In genomic region chr15:48507416-48508065, GRCh38 we compare ENCODE assay signal across 8 cellular contexts.
A peak's percentile ranks its signal among the peaks of the same experiment; 100 is the strongest.
DNase-seq lines count a peak whose midpoint lies in the region; ATAC-seq, FAIRE-seq and TF ChIP-seq lines count a peak whose summit lies in the region.

No MANE protein-coding gene starts in this region.

- peak in 1 of 2 experiments; percentile 13; a peak in 1 of 4 replicates for TF ChIP-seq EP300 in HepG2 (IDR thresholded peaks at IDR 0.05; ENCODE audit: low read depth in 2 of 2, low read length in 2 of 2)
- no peak for TF ChIP-seq EP300 in HepG2 (CRISPR knock-in tag; IDR thresholded peaks at IDR 0.05; ENCODE audit: borderline replicate concordance)

- DNase-seq in NCI-H748 (lab: John Stamatoyannopoulos, UW; ENCODE audit: unreplicated experiment), result peak; percentile 36
- peak; percentile 81 to 85 for DNase-seq in cardiac fibroblast (ENCODE audit: low read depth in 2 of 2)
- peak; percentile 43 for DNase-seq in HepG2 (ENCODE audit: low spot score)
- DNase-seq in aorta, result no peak
- DNase-seq in ecto neural progenitor cell (ENCODE audit: low spot score), result no peak

- FAIRE-seq in HepG2 (lab: Jason Lieb, UNC), result peak; percentile 73

- no peak overlapping the region for H3K9ac ChIP-seq in HepG2 (ENCODE audit: insufficient read depth, low read depth, low read length)

- H3K27ac ChIP-seq in C4-2B, result no peak overlapping the region
- H3K27ac ChIP-seq in HepG2 (ENCODE audit: extremely low read length, insufficient read depth, low read length), result no peak overlapping the region
- H3K27ac ChIP-seq in aorta (ENCODE audit: low read depth in 1 of 2, low read length in 2 of 2), result no peak overlapping the region

- TF ChIP-seq RAD21 in HepG2 (CRISPR knock-in tag; IDR thresholded peaks at IDR 0.05), result no peak

- no peak for TF ChIP-seq POLR2A in HepG2 (IDR thresholded peaks at IDR 0.05; ENCODE audit: insufficient read depth in 1 of 2, low read depth in 2 of 2, low read length in 2 of 2)

- ATAC-seq in GM18498 (IDR thresholded peaks at IDR 0.05; ENCODE audit: unreplicated experiment), result peak; percentile 86
- peak; percentile 68 for ATAC-seq in HG02852 (IDR thresholded peaks at IDR 0.05; ENCODE audit: unreplicated experiment)
- peak; percentile 93 for ATAC-seq in HepG2
- peak; percentile 75 for ATAC-seq in aorta (ENCODE audit: low FRiP score)

- H3K27me3 ChIP-seq in HepG2 (ENCODE audit: control insufficient read depth in 1 of 2, insufficient read depth in 2 of 2, low read length in 2 of 2) (no peaks in the 10 kb centered on the region), aorta (ENCODE audit: control insufficient read depth in 1 of 2, insufficient read depth in 2 of 2, low read length in 1 of 2) (no peaks in the 10 kb centered on the region)

- peaks cover 11% of the 10 kb centered on the region for H3K4me1 ChIP-seq in HepG2 (ENCODE audit: insufficient read depth, low read length)
- peaks cover 3 to 4% of the 10 kb centered on the region in 2 donors for H3K4me1 ChIP-seq in aorta (ENCODE audit: control insufficient read depth in 1 of 2, insufficient read depth in 2 of 2, low read length in 2 of 2)

- H4K20me1 ChIP-seq in HepG2 (ENCODE audit: insufficient read depth, low read length), result no peaks in the 10 kb centered on the region

- intact Hi-C loops in HepG2 (cut with micrococcal nuclease; ENCODE audit: unreplicated experiment) (loop anchor here (5.0 kb wide), 1 partner anchor 140 kb away; no protein-coding TSS in a partner anchor), aorta (cut with DNase I) (loop anchor here (5.0 kb wide), 1 partner anchor 140 kb away; the partner anchor contains the start of gene FBN1 (in 2 of the 2))

- no peak overlapping the region for H2AFZ ChIP-seq in HepG2 (ENCODE audit: low read length)

- TF ChIP-seq CTCF in C4-2B (conservative IDR thresholded peaks at IDR 0.05), result peak; percentile 93
- TF ChIP-seq CTCF in cardiac fibroblast (IDR thresholded peaks at IDR 0.05; ENCODE audit: low read depth, low read length), result peak; percentile 75
- TF ChIP-seq CTCF in HepG2 (CRISPR knock-in tag; IDR thresholded peaks at IDR 0.05), result peak; percentile 58

- no peak overlapping the region for H3K4me2 ChIP-seq in HepG2 (ENCODE audit: low read depth, low read length)

- no peaks in the 10 kb centered on the region for H3K9me3 ChIP-seq in HepG2 (ENCODE audit: low read length)
- H3K9me3 ChIP-seq in aorta (ENCODE audit: control insufficient read depth, low read length), result no peaks in the 10 kb centered on the region

- 9% methylated on average over 2 of the region's 2 CpGs for WGBS in HepG2 (ENCODE audit: low lambda C conversion rate)
- WGBS in aorta, 2 donors, result 47 to 50% methylated on average over 2 of the region's 2 CpGs

- CTCF ChIA-PET in HepG2 (lab: Yijun Ruan, JAX; ENCODE audit: low intra/inter-chr PET ratio, low total read pairs), result no interaction called here

- H3K36me3 ChIP-seq in HepG2 (replicated peaks in 1 of 2; ENCODE audit: control insufficient read depth in 1 of 2, insufficient read depth in 2 of 2, low read length in 2 of 2) (no peaks in the 10 kb centered on the region), aorta (ENCODE audit: control insufficient read depth in 1 of 2, insufficient read depth in 2 of 2, low read length in 1 of 2) (peaks cover 6 to 7% of the 10 kb centered on the region in 2 donors)

- POLR2A ChIA-PET in HepG2 (lab: Yijun Ruan, JAX), result no interaction called here

- in situ Hi-C loops in HepG2 (cut with HindIII; ENCODE audit: extremely low pct_ligation_motif_present, low pct_unique_long_range_greater_than_20kb), result no loop called here

- H3K4me3 ChIP-seq in cardiac fibroblast (replicated peaks in 1 of 2; ENCODE audit: low read depth in 2 of 2, low read length in 2 of 2) (no peak overlapping the region), HepG2 (replicated peaks in 1 of 3; ENCODE audit: insufficient read depth in 1 of 3, low read depth in 2 of 3, low read length in 3 of 3) (no peak overlapping the region), aorta (ENCODE audit: low read length in 2 of 2) (no peak overlapping the region)

- no TSS peak for BruUV-seq in HepG2 (replicated peaks; lab: Mats Ljungman, UMichigan)

- no peaks in the 10 kb centered on the region for H3K79me2 ChIP-seq in HepG2 (ENCODE audit: insufficient read depth, low read length)

TF ChIP-seq in HepG2, 621 proteins besides CTCF, POLR2A, EP300 and RAD21 (continues in another document):
- no peak for TF ChIP-seq FOSL1 (CRISPR knock-in tag; IDR thresholded peaks at IDR 0.05; ENCODE audit: borderline replicate concordance)
- no peak for TF ChIP-seq ZNF296 (CRISPR knock-in tag; conservative IDR thresholded peaks at IDR 0.05)
- TF ChIP-seq, protein P1, sequence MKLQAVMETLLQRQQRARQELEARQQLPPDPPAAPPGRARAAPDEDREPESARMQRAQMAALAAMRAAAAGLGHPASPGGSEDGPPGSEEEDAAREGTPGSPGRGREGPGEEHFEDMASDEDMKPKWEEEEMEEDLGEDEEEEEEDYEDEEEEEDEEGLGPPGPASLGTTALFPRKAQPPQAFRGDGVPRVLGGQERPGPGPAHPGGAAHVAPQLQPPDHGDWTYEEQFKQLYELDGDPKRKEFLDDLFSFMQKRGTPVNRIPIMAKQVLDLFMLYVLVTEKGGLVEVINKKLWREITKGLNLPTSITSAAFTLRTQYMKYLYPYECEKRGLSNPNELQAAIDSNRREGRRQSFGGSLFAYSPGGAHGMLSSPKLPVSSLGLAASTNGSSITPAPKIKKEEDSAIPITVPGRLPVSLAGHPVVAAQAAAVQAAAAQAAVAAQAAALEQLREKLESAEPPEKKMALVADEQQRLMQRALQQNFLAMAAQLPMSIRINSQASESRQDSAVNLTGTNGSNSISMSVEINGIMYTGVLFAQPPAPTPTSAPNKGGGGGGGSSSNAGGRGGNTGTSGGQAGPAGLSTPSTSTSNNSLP (IDR thresholded peaks at IDR 0.05; ENCODE audit: low read depth, low read length), result no peak
- TF ChIP-seq ZNF557 (CRISPR knock-in tag; IDR thresholded peaks at IDR 0.05), result no peak
- TF ChIP-seq IKZF1 (IDR thresholded peaks at IDR 0.05), result no peak
- no peak for TF ChIP-seq ZNF274 (CRISPR knock-in tag; IDR thresholded peaks at IDR 0.05)
- no peak for TF ChIP-seq ZNF234 (CRISPR knock-in tag; conservative IDR thresholded peaks at IDR 0.05)
- TF ChIP-seq FOXM1 (CRISPR knock-in tag; IDR thresholded peaks at IDR 0.05), result no peak
- 0 out of 2 replicates have a peak, but pooled peaks have one; percentile 34 for TF ChIP-seq ZNF644 (CRISPR knock-in tag; IDR thresholded peaks at IDR 0.05; ENCODE audit: low read depth)
- TF ChIP-seq, protein P2, sequence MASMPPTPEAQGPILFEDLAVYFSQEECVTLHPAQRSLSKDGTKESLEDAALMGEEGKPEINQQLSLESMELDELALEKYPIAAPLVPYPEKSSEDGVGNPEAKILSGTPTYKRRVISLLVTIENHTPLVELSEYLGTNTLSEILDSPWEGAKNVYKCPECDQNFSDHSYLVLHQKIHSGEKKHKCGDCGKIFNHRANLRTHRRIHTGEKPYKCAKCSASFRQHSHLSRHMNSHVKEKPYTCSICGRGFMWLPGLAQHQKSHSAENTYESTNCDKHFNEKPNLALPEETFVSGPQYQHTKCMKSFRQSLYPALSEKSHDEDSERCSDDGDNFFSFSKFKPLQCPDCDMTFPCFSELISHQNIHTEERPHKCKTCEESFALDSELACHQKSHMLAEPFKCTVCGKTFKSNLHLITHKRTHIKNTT (CRISPR knock-in tag; IDR thresholded peaks at IDR 0.05), result no peak
- TF ChIP-seq ZNF253 (CRISPR knock-in tag; IDR thresholded peaks at IDR 0.05; ENCODE audit: borderline replicate concordance), result no peak
- TF ChIP-seq ZMYM4 (CRISPR knock-in tag; IDR thresholded peaks at IDR 0.05), result no peak
- no peak for TF ChIP-seq ZFP41 (CRISPR knock-in tag; IDR thresholded peaks at IDR 0.05; ENCODE audit: borderline replicate concordance)
- TF ChIP-seq ZFY (CRISPR knock-in tag; IDR thresholded peaks at IDR 0.05), result no peak
- TF ChIP-seq ZNF18 (CRISPR knock-in tag; IDR thresholded peaks at IDR 0.05; ENCODE audit: insufficient replicate concordance), result no peak
- no peak for TF ChIP-seq FOXA1 (IDR thresholded peaks at IDR 0.05)
- TF ChIP-seq FOXA1 (CRISPR knock-in tag; IDR thresholded peaks at IDR 0.05), result peak; percentile 27; the same call in 1 of the 2 replicates
- peak; percentile 51; the same call in 1 of the 2 replicates for TF ChIP-seq FOXA3 (CRISPR knock-in tag; IDR thresholded peaks at IDR 0.05)
- TF ChIP-seq, protein P3, sequence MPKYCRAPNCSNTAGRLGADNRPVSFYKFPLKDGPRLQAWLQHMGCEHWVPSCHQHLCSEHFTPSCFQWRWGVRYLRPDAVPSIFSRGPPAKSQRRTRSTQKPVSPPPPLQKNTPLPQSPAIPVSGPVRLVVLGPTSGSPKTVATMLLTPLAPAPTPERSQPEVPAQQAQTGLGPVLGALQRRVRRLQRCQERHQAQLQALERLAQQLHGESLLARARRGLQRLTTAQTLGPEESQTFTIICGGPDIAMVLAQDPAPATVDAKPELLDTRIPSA (CRISPR knock-in tag; IDR thresholded peaks at IDR 0.05; ENCODE audit: borderline replicate concordance), result no peak
- TF ChIP-seq ZNF703 (CRISPR knock-in tag; IDR thresholded peaks at IDR 0.05; ENCODE audit: borderline replicate concordance), result no peak
- TF ChIP-seq, protein P4, sequence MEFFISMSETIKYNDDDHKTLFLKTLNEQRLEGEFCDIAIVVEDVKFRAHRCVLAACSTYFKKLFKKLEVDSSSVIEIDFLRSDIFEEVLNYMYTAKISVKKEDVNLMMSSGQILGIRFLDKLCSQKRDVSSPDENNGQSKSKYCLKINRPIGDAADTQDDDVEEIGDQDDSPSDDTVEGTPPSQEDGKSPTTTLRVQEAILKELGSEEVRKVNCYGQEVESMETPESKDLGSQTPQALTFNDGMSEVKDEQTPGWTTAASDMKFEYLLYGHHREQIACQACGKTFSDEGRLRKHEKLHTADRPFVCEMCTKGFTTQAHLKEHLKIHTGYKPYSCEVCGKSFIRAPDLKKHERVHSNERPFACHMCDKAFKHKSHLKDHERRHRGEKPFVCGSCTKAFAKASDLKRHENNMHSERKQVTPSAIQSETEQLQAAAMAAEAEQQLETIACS (CRISPR knock-in tag; IDR thresholded peaks at IDR 0.05), result no peak
- no peak for TF ChIP-seq ZNF260 (CRISPR knock-in tag; IDR thresholded peaks at IDR 0.05; ENCODE audit: borderline replicate concordance, low read depth)

Comparison
In these comparisons a context has a peak if more than half of its experiments do, and no peak if none do; other contexts are left out.
1. DNase-seq: peak in NCI-H748 (single experiment), cardiac fibroblast (2 of 2) and HepG2 (single experiment); none in aorta (0 of 2) and ecto neural progenitor cell (single experiment).
2. Peak in every context shown above with its lines, with median percentiles within 50 percentile points of each other: CTCF ChIP-seq and ATAC-seq.